ENCODE assay signal across 8 cellular contexts in genomic region chr18:32714571-32715148, GRCh38. TPM values are rescaled to one million over a fixed set of nuclear protein-coding genes. Genes with fewer than 3 reads are reported as not detected.
DNase-seq lines count a peak whose midpoint lies in the region; ATAC-seq and TF ChIP-seq lines count a peak whose summit lies in the region.

No MANE protein-coding gene starts in this region.

- peak; percentile 44 for TF ChIP-seq CTCF in activated B cell treated with CpG ODN at 0.5 μM for 24 hours (IDR thresholded peaks at IDR 0.05)

- H3K4me3 Mint-ChIP-seq in activated B cell treated with CpG ODN at 0.5 μM for 24 hours: no peak overlapping the region

- CTCF ChIA-PET in activated B cell treated with CpG ODN at 0.5 μM for 24 hours (lab: Charles Lee): interaction anchor here (0.5 to 4.7 kb wide), 28 partner anchors 8 to 670 kb away, joined by 3 to 57 read pairs (median 4); partner anchors contain the start of gene KLHL14

- peaks cover 22% of the 10 kb centered on the region for H3K4me1 Mint-ChIP-seq in activated B cell treated with CpG ODN at 0.5 μM for 24 hours

- H3K27me3 Mint-ChIP-seq in activated B cell treated with CpG ODN at 0.5 μM for 24 hours: no peaks in the 10 kb centered on the region

- POLR2A ChIA-PET in activated B cell treated with CpG ODN at 0.5 μM for 24 hours (lab: Charles Lee): interaction anchor here (0.6 to 2.0 kb wide), 5 partner anchors 51 to 216 kb away, joined by 3 to 11 read pairs (median 5); partner anchors contain the start of gene KLHL14

- H3K9me3 Mint-ChIP-seq in activated B cell treated with CpG ODN at 0.5 μM for 24 hours: no peaks in the 10 kb centered on the region

- ATAC-seq in GM19397 (IDR thresholded peaks at IDR 0.05; ENCODE audit: unreplicated experiment) (peak; percentile 95), HG03196 (IDR thresholded peaks at IDR 0.05; ENCODE audit: unreplicated experiment) (peak; percentile 94), activated B cell treated with CpG ODN at 0.5 μM for 24 hours (ENCODE audit: low read depth) (peak; percentile 98)

- DNase-seq in DMS79 (lab: John Stamatoyannopoulos, UW) (peak; percentile 51), NCI-H2171 (lab: John Stamatoyannopoulos, UW) (peak; percentile 51), activated B cell treated with CpG ODN at 0.5 μM for 24 hours (no peak), glomerular visceral epithelial cell (ENCODE audit: extremely low spot score) (peak; percentile 72), retina (peak; percentile 82), posterior vena cava (ENCODE audit: low spot score) (no peak)

- intact Hi-C loops in activated B cell treated with CpG ODN at 0.5 μM for 24 hours (cut with micrococcal nuclease) (loop anchor here (1.0 to 10.0 kb wide), 7 partner anchors 46 to 490 kb away; partner anchors contain the start of gene KLHL14), posterior vena cava (cut with DNase I) (no loop called here)

- peaks cover 8% of the 10 kb centered on the region for H3K36me3 Mint-ChIP-seq in activated B cell treated with CpG ODN at 0.5 μM for 24 hours (ENCODE audit: low read depth)

- no peak overlapping the region for H3K27ac Mint-ChIP-seq in activated B cell treated with CpG ODN at 0.5 μM for 24 hours

RNA-seq across cellular contexts. Expression of gene KLHL14, which starts 58.2 kb away (rescaled TPM):
- 41.7 and 46.5 TPM in 2 replicates for total RNA-seq in activated B cell treated with CpG ODN at 0.5 μM for 24 hours
- under 1 TPM; 0.33 to 0.46 TPM for total RNA-seq in posterior vena cava

Comparison
In these comparisons a context has a peak if more than half of its experiments do, and no peak if none do; other contexts are left out.
1. DNase-seq: peak in DMS79 (single experiment), NCI-H2171 (single experiment), glomerular visceral epithelial cell (single experiment) and retina (single experiment); none in activated B cell treated with CpG ODN at 0.5 μM for 24 hours (single experiment) and posterior vena cava (single experiment).
2. RNA of gene KLHL14, which starts 58.2 kb away (total RNA-seq): 41.7 to 46.5 TPM in activated B cell treated with CpG ODN at 0.5 μM for 24 hours; 0.33 to 0.46 TPM in posterior vena cava; every median in the first group is over 10 times any median in the second.
3. Peak in every context shown above with its lines, with median percentiles within 50 percentile points of each other: ATAC-seq.